8 cellular contexts compared by ENCODE assay signal in the genomic region with DNA sequence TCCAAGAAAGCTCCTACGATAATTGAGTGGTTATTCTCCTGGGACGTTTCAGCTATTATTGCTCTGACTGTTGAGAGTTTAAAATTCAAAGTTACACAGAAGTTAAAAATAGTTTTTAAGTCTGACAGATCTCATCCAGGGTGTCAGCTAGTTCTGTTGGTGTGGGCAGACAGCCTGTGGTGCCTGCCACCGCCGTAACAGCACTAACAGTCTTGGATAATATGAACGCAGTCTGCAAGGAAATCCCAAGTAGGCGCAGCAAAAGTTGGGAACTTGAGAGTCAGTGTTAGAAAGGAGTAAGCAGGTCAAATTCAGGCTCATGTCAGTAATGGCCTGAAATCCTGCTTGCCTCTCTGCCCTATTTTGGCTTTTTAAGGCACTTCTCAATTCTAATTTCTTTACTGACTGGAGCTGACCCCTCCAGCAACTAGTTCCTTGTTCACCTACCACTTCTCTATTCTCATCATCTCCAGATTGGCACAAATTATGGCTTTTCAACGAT. TPM values are rescaled to one million over a fixed set of nuclear protein-coding genes. Genes with fewer than 3 reads are reported as not detected.
DNase-seq lines count a peak whose midpoint lies in the region; ATAC-seq and TF ChIP-seq lines count a peak whose summit lies in the region.

No MANE protein-coding gene starts in this region.

- peaks cover 7 to 9% of the 10 kb centered on the region in 2 experiments; a peak in 3 of 4 replicates for H3K4me1 ChIP-seq in HCT116 (ENCODE audit: control insufficient read depth in 1 of 2, insufficient read depth in 2 of 2, low read length in 2 of 2)

- TF ChIP-seq POLR2A in HCT116 (IDR thresholded peaks at IDR 0.05; ENCODE audit: borderline replicate concordance, extremely low read depth, insufficient read depth, insufficient read length), result no peak

- TF ChIP-seq RAD21 in HCT116 (IDR thresholded peaks at IDR 0.05; ENCODE audit: low read depth), result no peak

- DNase-seq in HCT116 (ENCODE audit: low read depth, low spot score) (no peak), WERI-Rb-1 (no peak), left ventricle myocardium superior (peak; percentile 50), NCI-H1417 treated with DMSO at 0.1 percent for 48 hours (lab: John Stamatoyannopoulos, UW) (no peak), NCI-H774 (lab: John Stamatoyannopoulos, UW) (no peak)

- H3K4me2 ChIP-seq in HCT116 (ENCODE audit: low read length), result peak overlapping the region; percentile 84

- no peak for ATAC-seq in HCT116
- ATAC-seq in left ventricle myocardium superior, result peak; percentile 33
- ATAC-seq in GM18517 (IDR thresholded peaks at IDR 0.05; ENCODE audit: unreplicated experiment), result no peak
- ATAC-seq in HG03039 (IDR thresholded peaks at IDR 0.05; ENCODE audit: unreplicated experiment), result no peak

- no peaks in the 10 kb centered on the region for H4K20me1 ChIP-seq in HCT116 (ENCODE audit: insufficient read depth)

- H3K27me3 ChIP-seq in HCT116 (ENCODE audit: insufficient read depth, low read length) (no peaks in the 10 kb centered on the region), WERI-Rb-1 (ENCODE audit: insufficient read depth, low read depth, severe bottlenecking) (no peaks in the 10 kb centered on the region)

- no peak overlapping the region for H3K4me3 ChIP-seq in HCT116 (replicated peaks in 1 of 2; ENCODE audit: low read depth in 1 of 2, low read length in 2 of 2)
- peak overlapping the region; percentile 71 for H3K4me3 ChIP-seq in WERI-Rb-1 (ENCODE audit: low read depth, low read length)
- peak overlapping the region; percentile 67 to 92 (median 86) for H3K4me3 ChIP-seq in skin epidermis

- H3K27ac ChIP-seq in HCT116 (ENCODE audit: low read depth, low read length) (no peak overlapping the region), WERI-Rb-1 (no peak overlapping the region), skin epidermis (peak overlapping the region in 8 of 21 experiments; percentile 18 to 97 (median 94))

- H3K9ac ChIP-seq in HCT116 (ENCODE audit: low read length), result no peak overlapping the region

- H3K9me3 ChIP-seq in HCT116 (ENCODE audit: control insufficient read depth in 1 of 2, insufficient read depth in 1 of 2, low read depth in 1 of 2, low read length in 2 of 2) (no peaks in the 10 kb centered on the region), WERI-Rb-1 (ENCODE audit: severe bottlenecking) (no peaks in the 10 kb centered on the region)

- no peak overlapping the region for H2AFZ ChIP-seq in HCT116 (ENCODE audit: low read depth, low read length, poor library complexity, severe bottlenecking)

- POLR2A ChIA-PET in HCT116 (lab: Charles Lee), result no interaction called here

- H3K9me2 ChIP-seq in HCT116 (ENCODE audit: insufficient read depth), result no peaks in the 10 kb centered on the region

- BruUV-seq in HCT116 (replicated peaks; lab: Mats Ljungman, UMichigan), result no TSS peak

- RAD21 ChIA-PET in HCT116 (lab: Charles Lee; ENCODE audit: low non-redundant PET in 1 of 2, low total read pairs in 2 of 2, uncharacterized antibody in 2 of 2, unreplicated experiment in 2 of 2), result no interaction called here

- no peaks in the 10 kb centered on the region for H3K36me3 ChIP-seq in HCT116 (ENCODE audit: control insufficient read depth in 1 of 2, insufficient read depth in 2 of 2, low read length in 2 of 2)
- H3K36me3 ChIP-seq in WERI-Rb-1, result peaks cover 4% of the 10 kb centered on the region; the same call in 1 of the 2 replicates

- peaks cover 8% of the 10 kb centered on the region; the same call in 1 of the 2 replicates for H3K79me2 ChIP-seq in HCT116 (ENCODE audit: insufficient read depth, low read length)

- TF ChIP-seq CTCF in HCT116 (IDR thresholded peaks at IDR 0.05 in 2 of 3, conservative IDR thresholded peaks at IDR 0.05 in 1 of 3; ENCODE audit: borderline replicate concordance in 1 of 3, insufficient read depth in 1 of 3, low read depth in 2 of 3, low read length in 2 of 3), result no peak
- TF ChIP-seq CTCF in WERI-Rb-1 (IDR thresholded peaks at IDR 0.05; ENCODE audit: low read depth, low read length), result no peak

- CTCF ChIA-PET in HCT116 (lab: Charles Lee), result no interaction called here

- intact Hi-C loops in HCT116 (cut with micrococcal nuclease), result loop anchor here (5.0 kb wide), 1 partner anchor 149 kb away; a partner anchor contains a TSS
- intact Hi-C loops in left ventricle myocardium superior (cut with micrococcal nuclease), result loop anchor here (5.0 to 10.0 kb wide), 2 partner anchors 39 to 91 kb away; no protein-coding TSS in a partner anchor

TF ChIP-seq in HCT116, 20 proteins besides CTCF, POLR2A, EP300 and RAD21:
- no peak for TF ChIP-seq EZH2phosphoT487 (IDR thresholded peaks at IDR 0.05; ENCODE audit: borderline replicate concordance)
- TF ChIP-seq FOSL1 (IDR thresholded peaks at IDR 0.05; ENCODE audit: low read depth), result no peak
- no peak for TF ChIP-seq ELF1 (IDR thresholded peaks at IDR 0.05; ENCODE audit: borderline replicate concordance, low read depth)
- TF ChIP-seq, protein P1, sequence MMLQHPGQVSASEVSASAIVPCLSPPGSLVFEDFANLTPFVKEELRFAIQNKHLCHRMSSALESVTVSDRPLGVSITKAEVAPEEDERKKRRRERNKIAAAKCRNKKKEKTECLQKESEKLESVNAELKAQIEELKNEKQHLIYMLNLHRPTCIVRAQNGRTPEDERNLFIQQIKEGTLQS (IDR thresholded peaks at IDR 0.05), result no peak
- TF ChIP-seq CBX3 (IDR thresholded peaks at IDR 0.05; ENCODE audit: low read depth), result no peak
- no peak for TF ChIP-seq EGR1 (IDR thresholded peaks at IDR 0.05; ENCODE audit: low read depth)
- TF ChIP-seq, protein P2, sequence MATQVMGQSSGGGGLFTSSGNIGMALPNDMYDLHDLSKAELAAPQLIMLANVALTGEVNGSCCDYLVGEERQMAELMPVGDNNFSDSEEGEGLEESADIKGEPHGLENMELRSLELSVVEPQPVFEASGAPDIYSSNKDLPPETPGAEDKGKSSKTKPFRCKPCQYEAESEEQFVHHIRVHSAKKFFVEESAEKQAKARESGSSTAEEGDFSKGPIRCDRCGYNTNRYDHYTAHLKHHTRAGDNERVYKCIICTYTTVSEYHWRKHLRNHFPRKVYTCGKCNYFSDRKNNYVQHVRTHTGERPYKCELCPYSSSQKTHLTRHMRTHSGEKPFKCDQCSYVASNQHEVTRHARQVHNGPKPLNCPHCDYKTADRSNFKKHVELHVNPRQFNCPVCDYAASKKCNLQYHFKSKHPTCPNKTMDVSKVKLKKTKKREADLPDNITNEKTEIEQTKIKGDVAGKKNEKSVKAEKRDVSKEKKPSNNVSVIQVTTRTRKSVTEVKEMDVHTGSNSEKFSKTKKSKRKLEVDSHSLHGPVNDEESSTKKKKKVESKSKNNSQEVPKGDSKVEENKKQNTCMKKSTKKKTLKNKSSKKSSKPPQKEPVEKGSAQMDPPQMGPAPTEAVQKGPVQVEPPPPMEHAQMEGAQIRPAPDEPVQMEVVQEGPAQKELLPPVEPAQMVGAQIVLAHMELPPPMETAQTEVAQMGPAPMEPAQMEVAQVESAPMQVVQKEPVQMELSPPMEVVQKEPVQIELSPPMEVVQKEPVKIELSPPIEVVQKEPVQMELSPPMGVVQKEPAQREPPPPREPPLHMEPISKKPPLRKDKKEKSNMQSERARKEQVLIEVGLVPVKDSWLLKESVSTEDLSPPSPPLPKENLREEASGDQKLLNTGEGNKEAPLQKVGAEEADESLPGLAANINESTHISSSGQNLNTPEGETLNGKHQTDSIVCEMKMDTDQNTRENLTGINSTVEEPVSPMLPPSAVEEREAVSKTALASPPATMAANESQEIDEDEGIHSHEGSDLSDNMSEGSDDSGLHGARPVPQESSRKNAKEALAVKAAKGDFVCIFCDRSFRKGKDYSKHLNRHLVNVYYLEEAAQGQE (IDR thresholded peaks at IDR 0.05; ENCODE audit: low read depth), result no peak
- TF ChIP-seq, protein P3, sequence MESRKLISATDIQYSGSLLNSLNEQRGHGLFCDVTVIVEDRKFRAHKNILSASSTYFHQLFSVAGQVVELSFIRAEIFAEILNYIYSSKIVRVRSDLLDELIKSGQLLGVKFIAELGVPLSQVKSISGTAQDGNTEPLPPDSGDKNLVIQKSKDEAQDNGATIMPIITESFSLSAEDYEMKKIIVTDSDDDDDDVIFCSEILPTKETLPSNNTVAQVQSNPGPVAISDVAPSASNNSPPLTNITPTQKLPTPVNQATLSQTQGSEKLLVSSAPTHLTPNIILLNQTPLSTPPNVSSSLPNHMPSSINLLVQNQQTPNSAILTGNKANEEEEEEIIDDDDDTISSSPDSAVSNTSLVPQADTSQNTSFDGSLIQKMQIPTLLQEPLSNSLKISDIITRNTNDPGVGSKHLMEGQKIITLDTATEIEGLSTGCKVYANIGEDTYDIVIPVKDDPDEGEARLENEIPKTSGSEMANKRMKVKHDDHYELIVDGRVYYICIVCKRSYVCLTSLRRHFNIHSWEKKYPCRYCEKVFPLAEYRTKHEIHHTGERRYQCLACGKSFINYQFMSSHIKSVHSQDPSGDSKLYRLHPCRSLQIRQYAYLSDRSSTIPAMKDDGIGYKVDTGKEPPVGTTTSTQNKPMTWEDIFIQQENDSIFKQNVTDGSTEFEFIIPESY (IDR thresholded peaks at IDR 0.05; ENCODE audit: extremely low read depth, insufficient replicate concordance, low read length), result no peak
- no peak for TF ChIP-seq TCF7L2 (IDR thresholded peaks at IDR 0.05; ENCODE audit: borderline replicate concordance, extremely low read depth, insufficient read depth, insufficient read length)
- no peak for TF ChIP-seq SIN3A (IDR thresholded peaks at IDR 0.05; ENCODE audit: low read depth)
- no peak for TF ChIP-seq JUND (IDR thresholded peaks at IDR 0.05)
- no peak for TF ChIP-seq POLR2AphosphoS5 (IDR thresholded peaks at IDR 0.05; ENCODE audit: low read depth, low read length)
- TF ChIP-seq ZNF274 (IDR thresholded peaks at IDR 0.05; ENCODE audit: low read depth, low read length), result no peak
- TF ChIP-seq CEBPB (IDR thresholded peaks at IDR 0.05; ENCODE audit: low read depth), result no peak
- TF ChIP-seq, protein P4, sequence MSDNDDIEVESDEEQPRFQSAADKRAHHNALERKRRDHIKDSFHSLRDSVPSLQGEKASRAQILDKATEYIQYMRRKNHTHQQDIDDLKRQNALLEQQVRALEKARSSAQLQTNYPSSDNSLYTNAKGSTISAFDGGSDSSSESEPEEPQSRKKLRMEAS (IDR thresholded peaks at IDR 0.05), result no peak
- TF ChIP-seq SRF (IDR thresholded peaks at IDR 0.05; ENCODE audit: low read depth), result no peak

RNA-seq across cellular contexts. Expression of a gene that starts 1.7 kb away (rescaled TPM):
- total RNA-seq in HCT116 (2021; ENCODE audit: unreplicated experiment) (7.5 TPM), left ventricle myocardium superior (20.4 TPM)
- 3.8 and 4.7 TPM in 2 replicates for polyA plus RNA-seq in HCT116 (2012)

RNA-seq across cellular contexts. Expression of a gene that starts 59.0 kb away (rescaled TPM):
- total RNA-seq in HCT116 (2021; ENCODE audit: unreplicated experiment) (2.9 TPM), left ventricle myocardium superior (4.1 TPM)
- polyA plus RNA-seq in HCT116 (2012), result 0.80 and 1.4 TPM in 2 replicates

Comparison
In these comparisons a context has a peak if more than half of its experiments do, and no peak if none do; other contexts are left out.
1. H3K4me3 ChIP-seq: peak in WERI-Rb-1 (single experiment) and skin epidermis (7 of 7); none in HCT116 (0 of 2).